In genomic region chr1:206738370-206739366, GRCh38 we compare ENCODE assay signal across 8 cellular contexts. TPM values are rescaled to one million over a fixed set of nuclear protein-coding genes. Genes with fewer than 3 reads are reported as not detected.
DNase-seq lines count a peak whose midpoint lies in the region; ATAC-seq and TF ChIP-seq lines count a peak whose summit lies in the region.

No MANE protein-coding gene starts in this region.

- H3K27me3 ChIP-seq in Karpas-422 (ENCODE audit: low read length), result no peaks in the 10 kb centered on the region

- no peaks in the 10 kb centered on the region for H3K79me2 ChIP-seq in Karpas-422 (ENCODE audit: low read length)

- peak overlapping the region; percentile 87 for H3K27ac Mint-ChIP-seq in activated naive CD8-positive, alpha-beta T cell treated with anti-CD3 and anti-CD28 coated beads, Interleukin-2, amount 10 ng/mL, durations not matched to agents 7 days and 5 days
- no peak overlapping the region for H3K27ac Mint-ChIP-seq in neural crest cell (ENCODE audit: unreplicated experiment)

- H3K36me3 Mint-ChIP-seq in activated naive CD8-positive, alpha-beta T cell treated with anti-CD3 and anti-CD28 coated beads, Interleukin-2, amount 10 ng/mL, durations not matched to agents 7 days and 5 days, result peaks cover 7% of the 10 kb centered on the region
- no peaks in the 10 kb centered on the region for H3K36me3 Mint-ChIP-seq in neural crest cell (ENCODE audit: low read depth)

- peaks cover 52% of the 10 kb centered on the region for H3K4me1 Mint-ChIP-seq in activated naive CD8-positive, alpha-beta T cell treated with anti-CD3 and anti-CD28 coated beads, Interleukin-2, amount 10 ng/mL, durations not matched to agents 7 days and 5 days
- H3K4me1 Mint-ChIP-seq in neural crest cell, result peaks cover 24% of the 10 kb centered on the region

- H4K20me1 ChIP-seq in Karpas-422 (ENCODE audit: insufficient read depth, low read depth, low read length), result peaks cover 8% of the 10 kb centered on the region; the same call in 1 of the 2 replicates

- peak; percentile 20 for TF ChIP-seq CTCF in AG04449 (IDR thresholded peaks at IDR 0.05; ENCODE audit: insufficient read depth, low read length, missing control alignments)
- TF ChIP-seq CTCF in neural crest cell (conservative IDR thresholded peaks at IDR 0.05), result peak; percentile 54

- H3K4me3 ChIP-seq in AG04449 (ENCODE audit: low read depth, low read length) (no peak overlapping the region), Karpas-422 (ENCODE audit: low read length) (peak overlapping the region; percentile 22; the same call in 1 of the 2 replicates)

- H3K27me3 Mint-ChIP-seq in activated naive CD8-positive, alpha-beta T cell treated with anti-CD3 and anti-CD28 coated beads, Interleukin-2, amount 10 ng/mL, durations not matched to agents 7 days and 5 days, result no peaks in the 10 kb centered on the region
- H3K27me3 Mint-ChIP-seq in neural crest cell (ENCODE audit: low read depth), result no peaks in the 10 kb centered on the region

- H3K9me3 ChIP-seq in Karpas-422 (ENCODE audit: low read length), result no peaks in the 10 kb centered on the region

- no peaks in the 10 kb centered on the region for H3K36me3 ChIP-seq in Karpas-422 (ENCODE audit: insufficient read depth, low read length)

- H3K4me2 ChIP-seq in Karpas-422 (ENCODE audit: low read depth, low read length, poor library complexity, severe bottlenecking), result peak overlapping the region; percentile 47

- ATAC-seq in activated naive CD8-positive, alpha-beta T cell treated with anti-CD3 and anti-CD28 coated beads, Interleukin-2, amount 10 ng/mL, durations not matched to agents 7 days and 5 days (ENCODE audit: low read depth), result no peak
- ATAC-seq in HG02678 (IDR thresholded peaks at IDR 0.05; ENCODE audit: unreplicated experiment), result no peak

- DNase-seq in AG04449 (ENCODE audit: low read depth, low spot score) (no peak), ELR (ENCODE audit: low read depth) (peak; percentile 63), Karpas-422 (peak; percentile 46), neural crest cell (ENCODE audit: low read depth, low spot score) (no peak), T1000 (lab: John Stamatoyannopoulos, UW) (no peak), GM19238 (ENCODE audit: insufficient read length, low spot score) (no peak)
- no peak for DNase-seq in activated naive CD8-positive, alpha-beta T cell treated with anti-CD3 and anti-CD28 coated beads, Interleukin-2, amount 10 ng/mL, durations not matched to agents 7 days and 5 days

- POLR2A ChIA-PET in AG04449 (lab: Yijun Ruan, JAX), result no interaction called here
- POLR2A ChIA-PET in activated naive CD8-positive, alpha-beta T cell treated with anti-CD3 and anti-CD28 coated beads, Interleukin-2, amount 10 ng/mL, durations not matched to agents 7 days and 5 days (lab: Charles Lee), result interaction anchor here (0.7 to 1.4 kb wide), 7 partner anchors 17 to 171 kb away, joined by 3 to 8 read pairs (median 4); no protein-coding TSS in a partner anchor

- H3K27ac ChIP-seq in Karpas-422 (ENCODE audit: low read length), result 0 out of 2 replicates have a peak overlapping the region, but pooled peaks have one; percentile 66

- no peak overlapping the region for H3K9ac ChIP-seq in Karpas-422 (ENCODE audit: low read length)

- no peaks in the 10 kb centered on the region for H3K9me3 Mint-ChIP-seq in activated naive CD8-positive, alpha-beta T cell treated with anti-CD3 and anti-CD28 coated beads, Interleukin-2, amount 10 ng/mL, durations not matched to agents 7 days and 5 days
- no peaks in the 10 kb centered on the region for H3K9me3 Mint-ChIP-seq in neural crest cell

- H3K4me1 ChIP-seq in Karpas-422 (ENCODE audit: low read length), result peaks cover 43% of the 10 kb centered on the region

- CTCF ChIA-PET in AG04449 (lab: Yijun Ruan, JAX), result interaction anchor here (0.8 to 21.1 kb wide), 18 partner anchors 6 to 179 kb away, joined by 3 to 490 read pairs (median 6); partner anchors contain the start of gene FCMR

- no peak overlapping the region for H2AFZ ChIP-seq in Karpas-422 (ENCODE audit: low read length)

- H3K9me2 ChIP-seq in Karpas-422 (replicated peaks; ENCODE audit: insufficient read depth, low read length), result no peaks in the 10 kb centered on the region

- H3K4me3 Mint-ChIP-seq in activated naive CD8-positive, alpha-beta T cell treated with anti-CD3 and anti-CD28 coated beads, Interleukin-2, amount 10 ng/mL, durations not matched to agents 7 days and 5 days, result no peak overlapping the region
- H3K4me3 Mint-ChIP-seq in neural crest cell, result no peak overlapping the region

RNA-seq across cellular contexts. Expression of gene IL19, which starts 31.9 kb away (rescaled TPM):
- not detected in 2 replicates for total RNA-seq in Karpas-422 (2014; rRNA removed; shearing (Covaris generic); ENCODE audit: low replicate concordance)
- total RNA-seq in activated naive CD8-positive, alpha-beta T cell treated with anti-CD3 and anti-CD28 coated beads, Interleukin-2, amount 10 ng/mL, durations not matched to agents 7 days and 5 days, result not detected
- not detected in 2 replicates for total RNA-seq in neural crest cell

RNA-seq across cellular contexts. Expression of gene IL10, which starts 33.6 kb away (rescaled TPM):
- not detected in 2 replicates for total RNA-seq in Karpas-422 (2014; rRNA removed; shearing (Covaris generic); ENCODE audit: low replicate concordance)
- total RNA-seq in activated naive CD8-positive, alpha-beta T cell treated with anti-CD3 and anti-CD28 coated beads, Interleukin-2, amount 10 ng/mL, durations not matched to agents 7 days and 5 days, result under 1 TPM in 1 of 2 experiments, not detected in 1; 0.17 TPM
- not detected in 2 replicates for total RNA-seq in neural crest cell

RNA-seq across cellular contexts. Expression of gene MAPKAPK2, which starts 54.0 kb away (rescaled TPM):
- 19.8 and 25.1 TPM in 2 replicates for total RNA-seq in Karpas-422 (2014; rRNA removed; shearing (Covaris generic); ENCODE audit: low replicate concordance)
- total RNA-seq in activated naive CD8-positive, alpha-beta T cell treated with anti-CD3 and anti-CD28 coated beads, Interleukin-2, amount 10 ng/mL, durations not matched to agents 7 days and 5 days, result 10 to 100 TPM; 72.6 to 74.9 TPM
- 77.7 and 78.7 TPM in 2 replicates for total RNA-seq in neural crest cell

Comparison
In these comparisons a context has a peak if more than half of its experiments do, and no peak if none do; other contexts are left out.
1. DNase-seq: peak in ELR (single experiment) and Karpas-422 (single experiment); none in AG04449 (single experiment), activated naive CD8-positive, alpha-beta T cell treated with anti-CD3 and anti-CD28 coated beads, Interleukin-2, amount 10 ng/mL, durations not matched to agents 7 days and 5 days (single experiment), neural crest cell (single experiment), T1000 (single experiment) and GM19238 (single experiment).